ENCODE assay signal across 9 cellular contexts in genomic region chr10:21329995-21330627, GRCh38.
DNase-seq lines count a peak whose midpoint lies in the region; ATAC-seq and TF ChIP-seq lines count a peak whose summit lies in the region.
"Had no signal": no experiment of that assay in that cellular context is flagged by ENCODE, and none has a peak within 500 bp of the region (broad histone marks: within the 10 kb centered on the region; RNA-seq: fewer than 3 reads in every experiment).

No MANE protein-coding gene starts in this region.

- H3K27me3 ChIP-seq in dorsolateral prefrontal cortex = no peaks in the 10 kb centered on the region

- intact Hi-C loops in dorsolateral prefrontal cortex (cut with DNase I) = no loop called here

- TF ChIP-seq CTCF in dorsolateral prefrontal cortex (IDR thresholded peaks at IDR 0.05 in 54 of 56, conservative IDR thresholded peaks at IDR 0.05 in 2 of 56; ENCODE audit: low read depth in 1 of 56, partially characterized antibody in 56 of 56) = no peak

- H3K4me3 ChIP-seq in dorsolateral prefrontal cortex = no peak overlapping the region

- ATAC-seq in SK-N-SH treated with all-trans-retinoic acid at 6 μM for 48 hours = peak; percentile 83
- ATAC-seq in GM18868 (IDR thresholded peaks at IDR 0.05; ENCODE audit: unreplicated experiment) = no peak
- ATAC-seq: naive thymus-derived CD4-positive, alpha-beta T cell had no signal

- H3K27ac ChIP-seq in dorsolateral prefrontal cortex = no peak overlapping the region
- H3K27ac ChIP-seq: HL-60 had no signal

- DNase-seq in HT1080 (ENCODE audit: low read depth) = peak; percentile 87
- DNase-seq in foreskin melanocyte = peak; percentile 69
- peak; percentile 89 for DNase-seq in stromal cell of bone marrow (ENCODE audit: low read depth)
- DNase-seq in dorsolateral prefrontal cortex = no peak
- DNase-seq in NCI-H1105 (lab: John Stamatoyannopoulos, UW) = no peak
- DNase-seq: naive thymus-derived CD4-positive, alpha-beta T cell had no signal

TF ChIP-seq in SK-N-SH treated with all-trans-retinoic acid at 6 μM for 48 hours, 23 proteins besides CTCF, POLR2A, EP300 and RAD21:
- TF ChIP-seq ZNF565 (CRISPR knock-in tag; conservative IDR thresholded peaks at IDR 0.05; ENCODE audit: low read depth) (no peak), ISL1 (CRISPR knock-in tag; IDR thresholded peaks at IDR 0.05) (no peak), BACH2 (CRISPR knock-in tag; IDR thresholded peaks at IDR 0.05; ENCODE audit: borderline replicate concordance) (no peak), ZFP30 (CRISPR knock-in tag; IDR thresholded peaks at IDR 0.05) (no peak), TOX (CRISPR knock-in tag; IDR thresholded peaks at IDR 0.05; ENCODE audit: borderline replicate concordance) (no peak), RARB (CRISPR knock-in tag; IDR thresholded peaks at IDR 0.05) (no peak), TCF4 (CRISPR knock-in tag; IDR thresholded peaks at IDR 0.05; ENCODE audit: borderline replicate concordance) (no peak), CSDC2 (CRISPR knock-in tag; IDR thresholded peaks at IDR 0.05) (no peak), TSHZ2 (CRISPR knock-in tag; IDR thresholded peaks at IDR 0.05) (no peak)
TF ChIP-seq in SK-N-SH treated with all-trans-retinoic acid at 6 μM for 48 hours: peak in this region for 0.

Comparison
In these comparisons a context has a peak if more than half of its experiments do, and no peak if none do; other contexts are left out.
1. DNase-seq: peak in HT1080 (single experiment), foreskin melanocyte (single experiment) and stromal cell of bone marrow (single experiment); none in dorsolateral prefrontal cortex (0 of 10) and NCI-H1105 (single experiment).